ENCODE assay signal across 1 cellular context in the genomic region with DNA sequence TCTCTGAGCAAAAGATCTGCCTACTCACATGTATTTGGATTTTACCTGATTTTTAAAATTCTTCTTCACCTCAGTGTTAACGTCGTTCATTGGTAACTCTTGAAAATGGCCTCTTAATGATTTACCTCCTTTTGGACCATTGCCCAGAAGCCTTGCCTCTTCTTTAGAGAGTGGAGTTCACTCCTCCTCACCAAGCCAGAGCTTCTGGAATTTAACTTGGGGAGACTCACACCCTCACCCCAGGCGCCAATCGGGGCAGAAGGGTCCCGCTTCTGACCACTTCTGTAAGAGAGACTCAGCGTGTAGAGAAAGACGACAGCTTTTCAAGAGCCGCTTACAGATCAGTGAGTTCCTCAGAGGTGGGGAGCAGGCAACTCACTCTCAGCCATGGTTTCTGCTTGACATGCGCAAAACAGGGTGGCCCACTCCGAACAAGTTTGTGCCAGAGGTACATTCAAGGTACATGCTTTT.
TF ChIP-seq lines count a peak whose summit lies in the region.

No MANE protein-coding gene starts in this region.

TF ChIP-seq in H1, 55 proteins besides CTCF, POLR2A, EP300 and RAD21 (continued from another document):
- TF ChIP-seq BCL11A (IDR thresholded peaks at IDR 0.05; ENCODE audit: low read depth in 2 of 2, low read length in 2 of 2) (no peak), MAX (IDR thresholded peaks at IDR 0.05) (no peak), SP2 (IDR thresholded peaks at IDR 0.05; ENCODE audit: low read length) (no peak), EGR1 (IDR thresholded peaks at IDR 0.05; ENCODE audit: borderline replicate concordance, low read depth, low read length) (no peak), NANOG (IDR thresholded peaks at IDR 0.05; ENCODE audit: insufficient read depth, low read depth, low read length, poor library complexity, severe bottlenecking) (no peak), YY1 (IDR thresholded peaks at IDR 0.05; ENCODE audit: low read depth, low read length) (no peak), SP4 (IDR thresholded peaks at IDR 0.05; ENCODE audit: low read length) (no peak), TAF1 (IDR thresholded peaks at IDR 0.05; ENCODE audit: low read depth, low read length) (no peak), EZH2 (IDR thresholded peaks at IDR 0.05; ENCODE audit: low read depth, low read length, severe bottlenecking) (no peak), CHD2 (IDR thresholded peaks at IDR 0.05; ENCODE audit: low read length) (no peak), KDM4A (IDR thresholded peaks at IDR 0.05; ENCODE audit: low read depth, low read length, severe bottlenecking) (no peak), ATF2 (IDR thresholded peaks at IDR 0.05; ENCODE audit: low read length) (no peak), CREB1 (IDR thresholded peaks at IDR 0.05) (no peak)
- TF ChIP-seq, protein P1, sequence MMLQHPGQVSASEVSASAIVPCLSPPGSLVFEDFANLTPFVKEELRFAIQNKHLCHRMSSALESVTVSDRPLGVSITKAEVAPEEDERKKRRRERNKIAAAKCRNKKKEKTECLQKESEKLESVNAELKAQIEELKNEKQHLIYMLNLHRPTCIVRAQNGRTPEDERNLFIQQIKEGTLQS (IDR thresholded peaks at IDR 0.05; ENCODE audit: insufficient read depth, low read depth, low read length) = no peak
- TF ChIP-seq, protein P2, sequence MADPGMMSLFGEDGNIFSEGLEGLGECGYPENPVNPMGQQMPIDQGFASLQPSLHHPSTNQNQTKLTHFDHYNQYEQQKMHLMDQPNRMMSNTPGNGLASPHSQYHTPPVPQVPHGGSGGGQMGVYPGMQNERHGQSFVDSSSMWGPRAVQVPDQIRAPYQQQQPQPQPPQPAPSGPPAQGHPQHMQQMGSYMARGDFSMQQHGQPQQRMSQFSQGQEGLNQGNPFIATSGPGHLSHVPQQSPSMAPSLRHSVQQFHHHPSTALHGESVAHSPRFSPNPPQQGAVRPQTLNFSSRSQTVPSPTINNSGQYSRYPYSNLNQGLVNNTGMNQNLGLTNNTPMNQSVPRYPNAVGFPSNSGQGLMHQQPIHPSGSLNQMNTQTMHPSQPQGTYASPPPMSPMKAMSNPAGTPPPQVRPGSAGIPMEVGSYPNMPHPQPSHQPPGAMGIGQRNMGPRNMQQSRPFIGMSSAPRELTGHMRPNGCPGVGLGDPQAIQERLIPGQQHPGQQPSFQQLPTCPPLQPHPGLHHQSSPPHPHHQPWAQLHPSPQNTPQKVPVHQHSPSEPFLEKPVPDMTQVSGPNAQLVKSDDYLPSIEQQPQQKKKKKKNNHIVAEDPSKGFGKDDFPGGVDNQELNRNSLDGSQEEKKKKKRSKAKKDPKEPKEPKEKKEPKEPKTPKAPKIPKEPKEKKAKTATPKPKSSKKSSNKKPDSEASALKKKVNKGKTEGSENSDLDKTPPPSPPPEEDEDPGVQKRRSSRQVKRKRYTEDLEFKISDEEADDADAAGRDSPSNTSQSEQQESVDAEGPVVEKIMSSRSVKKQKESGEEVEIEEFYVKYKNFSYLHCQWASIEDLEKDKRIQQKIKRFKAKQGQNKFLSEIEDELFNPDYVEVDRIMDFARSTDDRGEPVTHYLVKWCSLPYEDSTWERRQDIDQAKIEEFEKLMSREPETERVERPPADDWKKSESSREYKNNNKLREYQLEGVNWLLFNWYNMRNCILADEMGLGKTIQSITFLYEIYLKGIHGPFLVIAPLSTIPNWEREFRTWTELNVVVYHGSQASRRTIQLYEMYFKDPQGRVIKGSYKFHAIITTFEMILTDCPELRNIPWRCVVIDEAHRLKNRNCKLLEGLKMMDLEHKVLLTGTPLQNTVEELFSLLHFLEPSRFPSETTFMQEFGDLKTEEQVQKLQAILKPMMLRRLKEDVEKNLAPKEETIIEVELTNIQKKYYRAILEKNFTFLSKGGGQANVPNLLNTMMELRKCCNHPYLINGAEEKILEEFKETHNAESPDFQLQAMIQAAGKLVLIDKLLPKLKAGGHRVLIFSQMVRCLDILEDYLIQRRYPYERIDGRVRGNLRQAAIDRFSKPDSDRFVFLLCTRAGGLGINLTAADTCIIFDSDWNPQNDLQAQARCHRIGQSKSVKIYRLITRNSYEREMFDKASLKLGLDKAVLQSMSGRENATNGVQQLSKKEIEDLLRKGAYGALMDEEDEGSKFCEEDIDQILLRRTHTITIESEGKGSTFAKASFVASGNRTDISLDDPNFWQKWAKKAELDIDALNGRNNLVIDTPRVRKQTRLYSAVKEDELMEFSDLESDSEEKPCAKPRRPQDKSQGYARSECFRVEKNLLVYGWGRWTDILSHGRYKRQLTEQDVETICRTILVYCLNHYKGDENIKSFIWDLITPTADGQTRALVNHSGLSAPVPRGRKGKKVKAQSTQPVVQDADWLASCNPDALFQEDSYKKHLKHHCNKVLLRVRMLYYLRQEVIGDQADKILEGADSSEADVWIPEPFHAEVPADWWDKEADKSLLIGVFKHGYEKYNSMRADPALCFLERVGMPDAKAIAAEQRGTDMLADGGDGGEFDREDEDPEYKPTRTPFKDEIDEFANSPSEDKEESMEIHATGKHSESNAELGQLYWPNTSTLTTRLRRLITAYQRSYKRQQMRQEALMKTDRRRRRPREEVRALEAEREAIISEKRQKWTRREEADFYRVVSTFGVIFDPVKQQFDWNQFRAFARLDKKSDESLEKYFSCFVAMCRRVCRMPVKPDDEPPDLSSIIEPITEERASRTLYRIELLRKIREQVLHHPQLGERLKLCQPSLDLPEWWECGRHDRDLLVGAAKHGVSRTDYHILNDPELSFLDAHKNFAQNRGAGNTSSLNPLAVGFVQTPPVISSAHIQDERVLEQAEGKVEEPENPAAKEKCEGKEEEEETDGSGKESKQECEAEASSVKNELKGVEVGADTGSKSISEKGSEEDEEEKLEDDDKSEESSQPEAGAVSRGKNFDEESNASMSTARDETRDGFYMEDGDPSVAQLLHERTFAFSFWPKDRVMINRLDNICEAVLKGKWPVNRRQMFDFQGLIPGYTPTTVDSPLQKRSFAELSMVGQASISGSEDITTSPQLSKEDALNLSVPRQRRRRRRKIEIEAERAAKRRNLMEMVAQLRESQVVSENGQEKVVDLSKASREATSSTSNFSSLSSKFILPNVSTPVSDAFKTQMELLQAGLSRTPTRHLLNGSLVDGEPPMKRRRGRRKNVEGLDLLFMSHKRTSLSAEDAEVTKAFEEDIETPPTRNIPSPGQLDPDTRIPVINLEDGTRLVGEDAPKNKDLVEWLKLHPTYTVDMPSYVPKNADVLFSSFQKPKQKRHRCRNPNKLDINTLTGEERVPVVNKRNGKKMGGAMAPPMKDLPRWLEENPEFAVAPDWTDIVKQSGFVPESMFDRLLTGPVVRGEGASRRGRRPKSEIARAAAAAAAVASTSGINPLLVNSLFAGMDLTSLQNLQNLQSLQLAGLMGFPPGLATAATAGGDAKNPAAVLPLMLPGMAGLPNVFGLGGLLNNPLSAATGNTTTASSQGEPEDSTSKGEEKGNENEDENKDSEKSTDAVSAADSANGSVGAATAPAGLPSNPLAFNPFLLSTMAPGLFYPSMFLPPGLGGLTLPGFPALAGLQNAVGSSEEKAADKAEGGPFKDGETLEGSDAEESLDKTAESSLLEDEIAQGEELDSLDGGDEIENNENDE (IDR thresholded peaks at IDR 0.05; ENCODE audit: insufficient replicate concordance, low read length) = no peak
